ENCODE assay signal across 9 cellular contexts in the genomic region with DNA sequence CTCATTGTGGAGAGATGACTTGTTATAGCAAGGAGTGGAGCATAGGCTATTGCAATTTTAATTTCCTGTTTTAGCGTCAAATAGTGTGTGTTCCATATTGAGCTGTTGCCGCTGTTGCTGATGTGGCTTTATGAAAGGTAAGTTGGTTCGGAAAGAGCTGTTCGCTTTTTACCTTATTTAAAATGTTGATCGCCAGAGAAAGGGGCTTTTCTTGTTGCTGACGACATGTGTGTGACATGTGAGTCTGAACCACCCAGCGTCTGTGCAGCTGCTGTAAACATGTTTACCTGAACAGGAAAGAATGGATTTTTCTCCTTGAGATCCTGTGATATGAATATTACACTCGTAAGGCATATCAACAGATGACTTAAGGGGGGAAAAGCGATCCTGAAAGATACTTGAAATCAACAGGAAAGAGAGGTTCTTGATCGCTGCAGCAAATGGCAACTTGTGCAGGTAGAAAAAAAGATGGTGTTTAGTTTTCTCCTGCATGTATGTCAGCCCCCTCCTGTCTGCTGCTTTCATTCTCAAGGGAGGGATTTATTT. TPM values are rescaled to one million over a fixed set of nuclear protein-coding genes. Genes with fewer than 3 reads are reported as not detected.
A peak's percentile ranks its signal among the peaks of the same experiment; 100 is the strongest.
DNase-seq lines count a peak whose midpoint lies in the region; ATAC-seq and TF ChIP-seq lines count a peak whose summit lies in the region.
"Had no signal": no experiment of that assay in that cellular context is flagged by ENCODE, and none has a peak within 500 bp of the region (broad histone marks: within the 10 kb centered on the region; RNA-seq: fewer than 3 reads in every experiment).

No MANE protein-coding gene starts in this region.

- H3K27ac Mint-ChIP-seq in T-helper 17 cell = peak overlapping the region; percentile 95

- CTCF ChIA-PET in GM10248 (lab: Yijun Ruan, JAX) = interaction anchor here (0.5 kb wide), 1 partner anchor 537 kb away, joined by 3 read pairs; no protein-coding TSS in a partner anchor

- peaks cover 9% of the 10 kb centered on the region for H3K36me3 Mint-ChIP-seq in T-helper 17 cell (ENCODE audit: low read depth)

- TF ChIP-seq CTCF in neutrophil (IDR thresholded peaks at IDR 0.05) = no peak
- no peak for TF ChIP-seq CTCF in GM10248 (IDR thresholded peaks at IDR 0.05; ENCODE audit: control extremely low read depth, extremely low read depth, low read depth, missing control alignments)

- H3K27me3 Mint-ChIP-seq in T-helper 17 cell = no peaks in the 10 kb centered on the region

- no peaks in the 10 kb centered on the region for H3K36me3 ChIP-seq in neutrophil

- H3K9me3 ChIP-seq in T-helper 17 cell (ENCODE audit: control insufficient read depth, low read length, poor library complexity, severe bottlenecking) = no peaks in the 10 kb centered on the region
- H3K9me3 ChIP-seq in neutrophil = no peaks in the 10 kb centered on the region
- H3K9me3 ChIP-seq: body of pancreas had no signal

- ATAC-seq in T-helper 17 cell (peak; percentile 49), GM18873 (IDR thresholded peaks at IDR 0.05; ENCODE audit: low FRiP score, unreplicated experiment) (no peak), GM18520 (IDR thresholded peaks at IDR 0.05; ENCODE audit: unreplicated experiment) (no peak)
- ATAC-seq: body of pancreas had no signal

- peaks cover 24 to 29% of the 10 kb centered on the region in 2 experiments for H3K4me1 ChIP-seq in neutrophil (ENCODE audit: control insufficient read depth in 1 of 2, insufficient read depth in 1 of 2, low read depth in 1 of 2, low read length in 1 of 2)

- peak; percentile 23 for DNase-seq in activated T-cell treated with anti-CD3 and anti-CD28 coated beads for 24 hours (ENCODE audit: low read depth)
- DNase-seq in activated T-cell treated with anti-CD3 and anti-CD28 coated beads, Interleukin-2, amount 50 U/mL, for 48 hours = no peak
- DNase-seq in T-helper 17 cell = peak; percentile 11 to 39 (median 27)
- DNase-seq in effector CD8-positive, alpha-beta T cell (lab: John Stamatoyannopoulos, UW) = peak; percentile 38
- no peak for DNase-seq in GM10248 (ENCODE audit: extremely low spot score)

- POLR2A ChIA-PET in GM10248 (lab: Yijun Ruan, JAX) = no interaction called here

- H3K4me1 Mint-ChIP-seq in T-helper 17 cell = peaks cover 45% of the 10 kb centered on the region

- no peaks in the 10 kb centered on the region for H3K27me3 ChIP-seq in neutrophil
- H3K27me3 ChIP-seq: body of pancreas had no signal

- H3K27ac ChIP-seq in neutrophil = no peak overlapping the region

- peak overlapping the region; percentile 79 to 93 for H3K4me3 ChIP-seq in neutrophil (ENCODE audit: low read depth in 1 of 2, low read length in 1 of 2)

- H3K4me3 Mint-ChIP-seq in T-helper 17 cell = peak overlapping the region; percentile 93

RNA-seq across cellular contexts. Expression of a gene that starts 2.5 kb away (rescaled TPM):
- 10 to 100 TPM; 94.6 to 97.6 TPM for total RNA-seq in T-helper 17 cell

Comparison
In these comparisons a context has a peak if more than half of its experiments do, and no peak if none do; other contexts are left out.
1. DNase-seq: peak in activated T-cell treated with anti-CD3 and anti-CD28 coated beads for 24 hours (single experiment), T-helper 17 cell (3 of 3) and effector CD8-positive, alpha-beta T cell (single experiment); none in activated T-cell treated with anti-CD3 and anti-CD28 coated beads, Interleukin-2, amount 50 U/mL, for 48 hours (0 of 2) and GM10248 (single experiment).